1 cellular context compared by ENCODE assay signal in genomic region chr19:51365211-51366049, GRCh38.
TF ChIP-seq lines count a peak whose summit lies in the region.

No MANE protein-coding gene starts in this region.

TF ChIP-seq in neural cell, 6 proteins besides CTCF, POLR2A, EP300 and RAD21 (continued from another document):
- TF ChIP-seq MXI1 (conservative IDR thresholded peaks at IDR 0.05; ENCODE audit: poor library complexity, severe bottlenecking) (no peak), EZH2 (IDR thresholded peaks at IDR 0.05; ENCODE audit: borderline replicate concordance, insufficient read depth, low read length, poor library complexity, severe bottlenecking) (no peak)
